ENCODE assay signal across 10 cellular contexts in genomic region chr1:223143760-223144248, GRCh38. TPM values are rescaled to one million over a fixed set of nuclear protein-coding genes. Genes with fewer than 3 reads are reported as not detected.
A peak's percentile ranks its signal among the peaks of the same experiment; 100 is the strongest.
DNase-seq lines count a peak whose midpoint lies in the region; FAIRE-seq and TF ChIP-seq lines count a peak whose summit lies in the region.
"Had no signal": no experiment of that assay in that cellular context is flagged by ENCODE, and none has a peak within 500 bp of the region (broad histone marks: within the 10 kb centered on the region; RNA-seq: fewer than 3 reads in every experiment).

No MANE protein-coding gene starts in this region.

- H3K4me1 ChIP-seq in HUES6 (ENCODE audit: control insufficient read depth, insufficient read depth, low read length), result peaks cover 18% of the 10 kb centered on the region
- H3K4me1 ChIP-seq: uterus had no signal

- H3K4me3 Mint-ChIP-seq in endothelial cell (ENCODE audit: unreplicated experiment), result peak overlapping the region; percentile 61

- peaks cover 4% of the 10 kb centered on the region for H3K36me3 Mint-ChIP-seq in endothelial cell (ENCODE audit: low read depth, unreplicated experiment)

- H3K9me3 ChIP-seq in HUES6 (ENCODE audit: control insufficient read depth, insufficient read depth, low read depth, low read length) (no peaks in the 10 kb centered on the region), WERI-Rb-1 (ENCODE audit: severe bottlenecking) (no peaks in the 10 kb centered on the region)
- H3K9me3 ChIP-seq: uterus had no signal

- TF ChIP-seq POLR2A in GM12891 (IDR thresholded peaks at IDR 0.05; ENCODE audit: low read depth, low read length), result no peak

- H3K4me3 ChIP-seq in HUES6 (ENCODE audit: low read depth, low read length), result peak overlapping the region; percentile 59; the same call in 1 of the 2 replicates
- peak overlapping the region; percentile 53 for H3K4me3 ChIP-seq in WERI-Rb-1 (ENCODE audit: low read depth, low read length)

- H3K9me3 Mint-ChIP-seq in endothelial cell (ENCODE audit: unreplicated experiment), result no peaks in the 10 kb centered on the region

- H3K27ac ChIP-seq in HUES6 (ENCODE audit: low read depth, low read length) (no peak overlapping the region), WERI-Rb-1 (peak overlapping the region; percentile 79)

- H3K27ac Mint-ChIP-seq in endothelial cell (ENCODE audit: unreplicated experiment), result no peak overlapping the region

- H3K27me3 ChIP-seq in HUES6 (ENCODE audit: control insufficient read depth, insufficient read depth, low read length), result peaks cover 40% of the 10 kb centered on the region
- no peaks in the 10 kb centered on the region for H3K27me3 ChIP-seq in WERI-Rb-1 (ENCODE audit: insufficient read depth, low read depth, severe bottlenecking)
- H3K27me3 ChIP-seq: uterus had no signal

- FAIRE-seq in GM12891 (lab: Jason Lieb, UNC), result no peak

- TF ChIP-seq CTCF in WERI-Rb-1 (IDR thresholded peaks at IDR 0.05; ENCODE audit: low read depth, low read length), result no peak
- no peak for TF ChIP-seq CTCF in endothelial cell (IDR thresholded peaks at IDR 0.05; ENCODE audit: unreplicated experiment)

- peaks cover 6% of the 10 kb centered on the region for H3K27me3 Mint-ChIP-seq in endothelial cell (ENCODE audit: unreplicated experiment)

- H3K4me1 Mint-ChIP-seq in endothelial cell (ENCODE audit: unreplicated experiment), result peaks cover 8% of the 10 kb centered on the region

- no peaks in the 10 kb centered on the region for H3K36me3 ChIP-seq in HUES6 (ENCODE audit: control insufficient read depth, insufficient read depth, low read length)
- H3K36me3 ChIP-seq in WERI-Rb-1, result no peaks in the 10 kb centered on the region
- H3K36me3 ChIP-seq: uterus had no signal

- no peak overlapping the region for H3K9ac ChIP-seq in HUES6 (ENCODE audit: low read length)

- DNase-seq in GM19240 (ENCODE audit: insufficient read length, low spot score) (peak; percentile 52), WERI-Rb-1 (peak; percentile 74), endothelial cell (ENCODE audit: low spot score) (no peak), retina (peak; percentile 36), GM12891 (ENCODE audit: insufficient read length, low spot score) (no peak), inferior parietal cortex (ENCODE audit: extremely low spot score) (no peak), EL (no peak)

TF ChIP-seq in GM12891, 5 proteins besides CTCF, POLR2A, EP300 and RAD21:
- TF ChIP-seq POLR2AphosphoS5 (IDR thresholded peaks at IDR 0.05; ENCODE audit: low read depth, low read length), result no peak
- TF ChIP-seq SPI1 (IDR thresholded peaks at IDR 0.05; ENCODE audit: low read depth, low read length), result no peak
- no peak for TF ChIP-seq POU2F2 (IDR thresholded peaks at IDR 0.05; ENCODE audit: low read depth, low read length)
- no peak for TF ChIP-seq TAF1 (IDR thresholded peaks at IDR 0.05; ENCODE audit: low read depth, low read length)
- no peak for TF ChIP-seq PAX5 (IDR thresholded peaks at IDR 0.05; ENCODE audit: insufficient read depth, low read length, severe bottlenecking)
TF ChIP-seq in GM12891: peak in this region for 0.

RNA-seq across cellular contexts. Expression of gene TLR5, which starts 0.8 kb away (rescaled TPM):
- 0.77 TPM for total RNA-seq in endothelial cell (ENCODE audit: unreplicated experiment)
- not detected for polyA plus RNA-seq in GM12891 (2012; ENCODE audit: low read depth, missing spikeins)
- total RNA-seq: HT1080 had no signal

Comparison
In these comparisons a context has a peak if more than half of its experiments do, and no peak if none do; other contexts are left out.
1. DNase-seq: peak in GM19240 (single experiment), WERI-Rb-1 (single experiment) and retina (single experiment); none in endothelial cell (single experiment), GM12891 (single experiment), inferior parietal cortex (single experiment) and EL (single experiment).